19 cellular contexts compared by ENCODE assay signal in the genomic region with DNA sequence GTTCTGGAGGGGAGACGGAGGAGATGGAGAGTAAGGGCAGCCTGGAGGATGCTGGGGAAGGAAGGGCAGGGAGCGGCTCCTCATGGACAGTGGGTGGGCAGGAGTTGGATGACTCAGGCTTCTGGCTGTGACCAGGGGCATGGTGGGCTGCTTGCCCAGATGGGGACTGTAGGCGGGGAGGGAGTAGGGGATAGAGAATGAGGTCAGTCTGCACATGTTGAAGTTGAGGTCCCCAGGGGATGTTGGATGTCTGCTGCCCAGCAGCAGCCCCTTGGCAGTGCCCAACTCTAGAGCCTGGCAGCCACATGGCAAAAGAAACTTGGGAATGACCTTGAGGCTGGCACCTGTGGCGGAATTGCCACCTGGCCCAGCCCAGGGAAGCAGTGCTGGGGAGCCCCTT. TPM values are rescaled to one million over a fixed set of nuclear protein-coding genes. Genes with fewer than 3 reads are reported as not detected.
A peak's percentile ranks its signal among the peaks of the same experiment; 100 is the strongest.
DNase-seq lines count a peak whose midpoint lies in the region; ATAC-seq, FAIRE-seq and TF ChIP-seq lines count a peak whose summit lies in the region.
"Had no signal": no experiment of that assay in that cellular context is flagged by ENCODE, and none has a peak within 500 bp of the region (broad histone marks: within the 10 kb centered on the region; RNA-seq: fewer than 3 reads in every experiment).

No MANE protein-coding gene starts in this region.

- H3K27me3 Mint-ChIP-seq in osteocyte (ENCODE audit: unreplicated experiment): no peaks in the 10 kb centered on the region

- no peak overlapping the region for H3K4me2 ChIP-seq in SK-N-SH

- POLR2A ChIA-PET in SK-N-SH (lab: Yijun Ruan, JAX): no interaction called here

- no peak overlapping the region for H3K4me3 Mint-ChIP-seq in osteocyte (ENCODE audit: unreplicated experiment)
- H3K4me3 Mint-ChIP-seq: activated T-cell treated with anti-CD3 and anti-CD28 coated beads, Interleukin-2, amount 50 U/mL, for 4 hours; H9; WTC11 had no signal

- intact Hi-C loops in upper lobe of right lung (cut with DNase I): no loop called here

- peaks cover 3 to 36% of the 10 kb centered on the region in 2 experiments for H3K36me3 ChIP-seq in SK-N-SH (replicated peaks in 1 of 2; ENCODE audit: control insufficient read depth in 1 of 2, insufficient read depth in 2 of 2, low read length in 1 of 2)
- H3K36me3 ChIP-seq in upper lobe of right lung: peaks cover 44% of the 10 kb centered on the region

- no peak for ATAC-seq in SK-N-SH treated with all-trans-retinoic acid at 6 μM for 48 hours
- no peak for ATAC-seq in upper lobe of right lung
- no peak for ATAC-seq in GM18870 (IDR thresholded peaks at IDR 0.05; ENCODE audit: unreplicated experiment)
- ATAC-seq: activated T-cell treated with anti-CD3 and anti-CD28 coated beads, Interleukin-2, amount 50 U/mL, for 4 hours; WTC11 had no signal

- no peaks in the 10 kb centered on the region for H3K27me3 ChIP-seq in SK-N-SH (ENCODE audit: insufficient read depth)
- H3K27me3 ChIP-seq in upper lobe of right lung: no peaks in the 10 kb centered on the region
- H3K27me3 ChIP-seq: cardiac muscle cell, SJSA1 had no signal

- peaks cover 13% of the 10 kb centered on the region for H3F3A ChIP-seq in SK-N-SH (replicated peaks; ENCODE audit: insufficient read depth)

- H3K4me3 ChIP-seq in SK-N-SH (ENCODE audit: low read depth in 2 of 2, low read length in 1 of 2) (no peak overlapping the region), upper lobe of right lung (no peak overlapping the region)
- H3K4me3 ChIP-seq: cardiac muscle cell, SJSA1 had no signal

- TF ChIP-seq RAD21 in SK-N-SH (IDR thresholded peaks at IDR 0.05; ENCODE audit: low read length): no peak

- H3K9me3 ChIP-seq in SK-N-SH: no peaks in the 10 kb centered on the region
- no peaks in the 10 kb centered on the region for H3K9me3 ChIP-seq in upper lobe of right lung
- H3K9me3 ChIP-seq: SJSA1 had no signal

- no peak for FAIRE-seq in urothelium cell line (lab: Jason Lieb, UNC)
- FAIRE-seq: GM12892, HTR-8/SVneo, islet of Langerhans had no signal

- peak overlapping the region; percentile 32 for H3K27ac Mint-ChIP-seq in osteocyte (ENCODE audit: unreplicated experiment)
- H3K27ac Mint-ChIP-seq: H9, WTC11 had no signal

- no peaks in the 10 kb centered on the region for H3K9me2 ChIP-seq in SK-N-SH

- TF ChIP-seq CTCF in SK-N-SH (IDR thresholded peaks at IDR 0.05) (no peak), osteocyte (IDR thresholded peaks at IDR 0.05) (no peak), upper lobe of right lung (IDR thresholded peaks at IDR 0.05) (no peak)

- H4K20me1 ChIP-seq in SK-N-SH (ENCODE audit: insufficient read depth): no peaks in the 10 kb centered on the region

- H3K4me1 ChIP-seq in SK-N-SH (ENCODE audit: control insufficient read depth in 1 of 2, insufficient read depth in 2 of 2, low read depth in 1 of 2, low read length in 1 of 2) (peaks cover 0 to 33% of the 10 kb centered on the region in 2 experiments; a peak in 3 of 4 replicates), upper lobe of right lung (peaks cover 56% of the 10 kb centered on the region)

- DNase-seq in SK-N-SH: peak; percentile 49
- peak; percentile 69 for DNase-seq in fibroblast of gingiva (ENCODE audit: low read depth)
- no peak for DNase-seq in osteocyte (ENCODE audit: extremely low spot score, unreplicated experiment)
- no peak for DNase-seq in upper lobe of right lung
- DNase-seq in urothelium cell line (ENCODE audit: low spot score): no peak
- DNase-seq in NCI-H1417 treated with DMSO at 0.1 percent for 48 hours (lab: John Stamatoyannopoulos, UW): no peak
- DNase-seq: activated T-cell treated with anti-CD3 and anti-CD28 coated beads, Interleukin-2, amount 50 U/mL, for 4 hours; H9; NCI-H1092; NCI-H69; stimulated activated naive CD4-positive, alpha-beta T cell treated with Interleukin-2 at 50 U/mL for 16 hours had no signal

- peaks cover 12% of the 10 kb centered on the region; the same call in 1 of the 2 replicates for H3K79me2 ChIP-seq in SK-N-SH (ENCODE audit: insufficient read depth)

- no peaks in the 10 kb centered on the region for H3K9me3 Mint-ChIP-seq in osteocyte (ENCODE audit: unreplicated experiment)
- H3K9me3 Mint-ChIP-seq: activated T-cell treated with anti-CD3 and anti-CD28 coated beads, Interleukin-2, amount 50 U/mL, for 4 hours; H9; WTC11 had no signal

- no peak overlapping the region for H2AFZ ChIP-seq in SK-N-SH (ENCODE audit: low read depth)

- H3K4me1 Mint-ChIP-seq in osteocyte (ENCODE audit: unreplicated experiment): peaks cover 50% of the 10 kb centered on the region

- no peak overlapping the region for H3K9ac ChIP-seq in SK-N-SH

- CTCF ChIA-PET in SK-N-SH (lab: Yijun Ruan, JAX): interaction anchor here (3.5 to 4.7 kb wide), 2 partner anchors 12 to 195 kb away, joined by 15 to 76 read pairs; partner anchors contain the start of gene MTFR1L

- WGBS in SK-N-SH (ENCODE audit: low lambda C conversion rate): 77% methylated on average over 4 of the region's 4 CpGs

- H3K36me3 Mint-ChIP-seq in osteocyte (ENCODE audit: unreplicated experiment): peaks cover 18% of the 10 kb centered on the region

- H3K27ac ChIP-seq in SK-N-SH (ENCODE audit: low read depth in 2 of 2, low read length in 1 of 2): peak overlapping the region in 1 of 2 experiments; percentile 8; a peak in 1 of 4 replicates
- peak overlapping the region; percentile 34 for H3K27ac ChIP-seq in upper lobe of right lung
- H3K27ac ChIP-seq: cardiac muscle cell, SJSA1 had no signal

- no peak for TF ChIP-seq EP300 in SK-N-SH (IDR thresholded peaks at IDR 0.05; ENCODE audit: borderline replicate concordance in 1 of 2, low read depth in 1 of 2, low read length in 1 of 2)

TF ChIP-seq in SK-N-SH, 30 proteins besides CTCF, POLR2A, EP300 and RAD21:
- no peak for TF ChIP-seq YY1 (IDR thresholded peaks at IDR 0.05; ENCODE audit: low read depth)
- no peak for TF ChIP-seq SIN3A (IDR thresholded peaks at IDR 0.05; ENCODE audit: borderline replicate concordance, low read depth, low read length)
- TF ChIP-seq NFIC (IDR thresholded peaks at IDR 0.05; ENCODE audit: borderline replicate concordance): no peak
- TF ChIP-seq, protein P1, sequence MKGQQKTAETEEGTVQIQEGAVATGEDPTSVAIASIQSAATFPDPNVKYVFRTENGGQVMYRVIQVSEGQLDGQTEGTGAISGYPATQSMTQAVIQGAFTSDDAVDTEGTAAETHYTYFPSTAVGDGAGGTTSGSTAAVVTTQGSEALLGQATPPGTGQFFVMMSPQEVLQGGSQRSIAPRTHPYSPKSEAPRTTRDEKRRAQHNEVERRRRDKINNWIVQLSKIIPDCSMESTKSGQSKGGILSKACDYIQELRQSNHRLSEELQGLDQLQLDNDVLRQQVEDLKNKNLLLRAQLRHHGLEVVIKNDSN (IDR thresholded peaks at IDR 0.05; ENCODE audit: borderline replicate concordance, low read depth): no peak
- no peak for TF ChIP-seq JUND (IDR thresholded peaks at IDR 0.05)
- no peak for TF ChIP-seq RXRA (IDR thresholded peaks at IDR 0.05; ENCODE audit: borderline replicate concordance, low read depth)
- TF ChIP-seq FOSL2 (IDR thresholded peaks at IDR 0.05; ENCODE audit: borderline replicate concordance, low read depth): no peak
- no peak for TF ChIP-seq RFX5 (IDR thresholded peaks at IDR 0.05; ENCODE audit: low read length)
- no peak for TF ChIP-seq RCOR1 (IDR thresholded peaks at IDR 0.05; ENCODE audit: low read length)
- no peak for TF ChIP-seq POLR2AphosphoS5 (IDR thresholded peaks at IDR 0.05; ENCODE audit: low read depth, low read length)
- no peak for TF ChIP-seq TAF1 (IDR thresholded peaks at IDR 0.05; ENCODE audit: borderline replicate concordance, low read depth, low read length)
- no peak for TF ChIP-seq MXI1 (IDR thresholded peaks at IDR 0.05; ENCODE audit: low read depth, low read length)
- TF ChIP-seq ELF1 (IDR thresholded peaks at IDR 0.05): no peak

TF ChIP-seq in SK-N-SH treated with all-trans-retinoic acid at 6 μM for 48 hours, 23 proteins besides CTCF, POLR2A, EP300 and RAD21 (continues in another document):
- no peak for TF ChIP-seq ZFP30 (CRISPR knock-in tag; IDR thresholded peaks at IDR 0.05)
- no peak for TF ChIP-seq ARNTL (CRISPR knock-in tag; IDR thresholded peaks at IDR 0.05; ENCODE audit: borderline replicate concordance, low read depth)
- TF ChIP-seq TOX (CRISPR knock-in tag; IDR thresholded peaks at IDR 0.05; ENCODE audit: borderline replicate concordance): no peak
- TF ChIP-seq, protein P2, sequence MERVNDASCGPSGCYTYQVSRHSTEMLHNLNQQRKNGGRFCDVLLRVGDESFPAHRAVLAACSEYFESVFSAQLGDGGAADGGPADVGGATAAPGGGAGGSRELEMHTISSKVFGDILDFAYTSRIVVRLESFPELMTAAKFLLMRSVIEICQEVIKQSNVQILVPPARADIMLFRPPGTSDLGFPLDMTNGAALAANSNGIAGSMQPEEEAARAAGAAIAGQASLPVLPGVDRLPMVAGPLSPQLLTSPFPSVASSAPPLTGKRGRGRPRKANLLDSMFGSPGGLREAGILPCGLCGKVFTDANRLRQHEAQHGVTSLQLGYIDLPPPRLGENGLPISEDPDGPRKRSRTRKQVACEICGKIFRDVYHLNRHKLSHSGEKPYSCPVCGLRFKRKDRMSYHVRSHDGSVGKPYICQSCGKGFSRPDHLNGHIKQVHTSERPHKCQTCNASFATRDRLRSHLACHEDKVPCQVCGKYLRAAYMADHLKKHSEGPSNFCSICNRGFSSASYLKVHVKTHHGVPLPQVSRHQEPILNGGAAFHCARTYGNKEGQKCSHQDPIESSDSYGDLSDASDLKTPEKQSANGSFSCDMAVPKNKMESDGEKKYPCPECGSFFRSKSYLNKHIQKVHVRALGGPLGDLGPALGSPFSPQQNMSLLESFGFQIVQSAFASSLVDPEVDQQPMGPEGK (CRISPR knock-in tag; IDR thresholded peaks at IDR 0.05; ENCODE audit: borderline replicate concordance): no peak
- TF ChIP-seq ZC3H10 (CRISPR knock-in tag; IDR thresholded peaks at IDR 0.05): no peak
- TF ChIP-seq PPARA (CRISPR knock-in tag; IDR thresholded peaks at IDR 0.05; ENCODE audit: borderline replicate concordance): no peak

RNA-seq across cellular contexts. Expression of gene SELENON, which starts 6.4 kb away (rescaled TPM):
- polyA plus RNA-seq in SK-N-SH (2012; rRNA removed): 32.7 and 56.2 TPM in 2 replicates
- polyA plus RNA-seq in SK-N-SH (2012; cell fraction: cytosol; rRNA removed): 42.6 and 69.9 TPM in 2 replicates
- 38.4 and 59.7 TPM in 2 replicates for polyA plus RNA-seq in SK-N-SH (2012; cell fraction: nucleus; rRNA removed)
- total RNA-seq in osteocyte: 126 and 129 TPM in 2 replicates
- 95.9 TPM for total RNA-seq in upper lobe of right lung

RNA-seq across cellular contexts. Expression of gene MTFR1L, which starts 13.3 kb away (rescaled TPM):
- polyA plus RNA-seq in SK-N-SH (2012; rRNA removed): 53.6 and 61.2 TPM in 2 replicates
- 32.7 and 39.0 TPM in 2 replicates for polyA plus RNA-seq in SK-N-SH (2012; cell fraction: cytosol; rRNA removed)
- polyA plus RNA-seq in SK-N-SH (2012; cell fraction: nucleus; rRNA removed): 205 and 223 TPM in 2 replicates
- total RNA-seq in osteocyte (70.6 and 76.8 TPM in 2 replicates), upper lobe of right lung (46.0 TPM)

RNA-seq across cellular contexts. Expression of gene AUNIP, which starts 52.8 kb away (rescaled TPM):
- 1.9 TPM in 2 replicates for polyA plus RNA-seq in SK-N-SH (2012; rRNA removed)
- polyA plus RNA-seq in SK-N-SH (2012; cell fraction: cytosol; rRNA removed): 1.8 and 2.1 TPM in 2 replicates
- polyA plus RNA-seq in SK-N-SH (2012; cell fraction: nucleus; rRNA removed): 1.3 and 1.4 TPM in 2 replicates
- total RNA-seq in osteocyte: 1.3 and 1.9 TPM in 2 replicates
- not detected for total RNA-seq in upper lobe of right lung

Comparison
In these comparisons a context has a peak if more than half of its experiments do, and no peak if none do; other contexts are left out.
1. DNase-seq: peak in SK-N-SH (single experiment) and fibroblast of gingiva (single experiment); none in osteocyte (single experiment), upper lobe of right lung (single experiment), urothelium cell line (single experiment) and NCI-H1417 treated with DMSO at 0.1 percent for 48 hours (single experiment).